Comparison of ENCODE assay signal across 8 cellular contexts in the genomic region with DNA sequence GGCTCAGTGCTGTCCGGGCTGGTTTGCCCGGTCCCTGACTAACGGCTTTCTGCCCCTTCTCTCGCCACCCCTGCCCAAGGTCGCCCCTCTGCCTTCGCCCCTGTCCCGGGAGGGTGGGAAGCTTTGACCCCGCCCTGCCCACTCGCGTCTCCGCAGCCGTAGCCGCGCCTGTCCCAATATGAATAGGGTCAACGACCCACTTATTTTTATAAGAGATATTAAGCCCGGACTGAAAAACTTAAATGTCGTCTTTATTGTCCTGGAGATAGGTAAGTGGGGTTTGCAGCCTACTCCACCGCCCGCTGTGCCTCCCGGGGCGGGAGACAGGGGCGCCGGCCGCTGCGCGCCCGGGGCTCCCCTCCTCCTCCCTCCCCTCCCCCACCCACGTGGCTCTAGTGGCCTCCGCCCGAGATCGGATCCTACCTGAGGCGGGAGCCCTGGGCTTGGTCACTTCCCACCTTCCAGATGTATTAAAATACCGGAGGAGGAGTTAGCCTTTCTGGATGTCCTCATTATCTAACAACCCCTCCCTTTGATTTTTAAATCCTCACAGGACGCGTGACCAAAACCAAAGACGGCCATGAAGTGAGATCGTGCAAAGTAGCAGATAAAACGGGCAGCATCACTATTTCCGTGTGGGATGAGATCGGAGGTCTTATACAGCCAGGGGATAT. TPM values are rescaled to one million over a fixed set of nuclear protein-coding genes. Genes with fewer than 3 reads are reported as not detected.
DNase-seq lines count a peak whose midpoint lies in the region; ATAC-seq and TF ChIP-seq lines count a peak whose summit lies in the region.

No MANE protein-coding gene starts in this region.

- no peak for DNase-seq in NT2/D1 (ENCODE audit: low read depth, low spot score)
- DNase-seq in activated T-cell treated with anti-CD3 and anti-CD28 coated beads, Interleukin-2, amount 50 U/mL, for 72 hours, result peak in 1 of 2 donors; percentile 60
- no peak for DNase-seq in fibroblast of the aortic adventitia (ENCODE audit: low read depth)
- DNase-seq in NCI-H2081 treated with DMSO at 0.1 percent for 48 hours (lab: John Stamatoyannopoulos, UW), result no peak

- H3K4me1 ChIP-seq in NT2/D1 (ENCODE audit: insufficient read depth, insufficient read length) (no peaks in the 10 kb centered on the region), neuron (ENCODE audit: insufficient read depth, low read length) (peaks cover 6% of the 10 kb centered on the region), thymus (ENCODE audit: control insufficient read depth, insufficient read depth, low read length) (peaks cover 18% of the 10 kb centered on the region)

- H3K27me3 ChIP-seq in NT2/D1 (ENCODE audit: insufficient read depth, insufficient read length) (no peaks in the 10 kb centered on the region), neuron (ENCODE audit: insufficient read depth, low read length) (peaks cover 2% of the 10 kb centered on the region), thymus (ENCODE audit: control insufficient read depth, insufficient read depth) (no peaks in the 10 kb centered on the region)

- 2% methylated on average over 40 of the region's 40 CpGs for WGBS in thymus

- peak overlapping the region; percentile 98 for H3K27ac Mint-ChIP-seq in activated T-cell treated with anti-CD3 and anti-CD28 coated beads, Interleukin-2, amount 50 U/mL, for 72 hours

- H3K9me3 ChIP-seq in NT2/D1 (ENCODE audit: insufficient read depth, low read length), result no peaks in the 10 kb centered on the region
- H3K9me3 ChIP-seq in neuron (ENCODE audit: low read length), result no peaks in the 10 kb centered on the region
- no peaks in the 10 kb centered on the region for H3K9me3 ChIP-seq in thymus (ENCODE audit: control insufficient read depth)

- H3K4me3 Mint-ChIP-seq in activated T-cell treated with anti-CD3 and anti-CD28 coated beads, Interleukin-2, amount 50 U/mL, for 72 hours, result peak overlapping the region; percentile 86 to 97

- peak overlapping the region; percentile 59 for H2AFZ ChIP-seq in neuron (ENCODE audit: low read depth, low read length)

- H3K36me3 Mint-ChIP-seq in activated T-cell treated with anti-CD3 and anti-CD28 coated beads, Interleukin-2, amount 50 U/mL, for 72 hours (ENCODE audit: insufficient read depth in 2 of 2), result peaks cover 15 to 32% of the 10 kb centered on the region in 2 donors

- no peaks in the 10 kb centered on the region for H3K27me3 Mint-ChIP-seq in activated T-cell treated with anti-CD3 and anti-CD28 coated beads, Interleukin-2, amount 50 U/mL, for 72 hours (ENCODE audit: low read depth)

- ATAC-seq in GM18502 (IDR thresholded peaks at IDR 0.05; ENCODE audit: poor library complexity, unreplicated experiment), result peak; percentile 11
- ATAC-seq in HG02678 (IDR thresholded peaks at IDR 0.05; ENCODE audit: unreplicated experiment), result peak; percentile 14
- peak; percentile 1 to 12 for ATAC-seq in activated T-cell treated with anti-CD3 and anti-CD28 coated beads, Interleukin-2, amount 50 U/mL, for 72 hours (replicated peaks in 1 of 2)

- no peak for TF ChIP-seq CTCF in fibroblast of the aortic adventitia (IDR thresholded peaks at IDR 0.05; ENCODE audit: insufficient read depth, low read length)

- H3K4me3 ChIP-seq in NT2/D1 (ENCODE audit: insufficient read length, low read depth) (peak overlapping the region; percentile 70), fibroblast of the aortic adventitia (ENCODE audit: low read depth, low read length) (peak overlapping the region; percentile 84), neuron (ENCODE audit: low read length) (peak overlapping the region; percentile 62), thymus (ENCODE audit: low read length) (peak overlapping the region; percentile 82)

- no peaks in the 10 kb centered on the region for H3K9me3 Mint-ChIP-seq in activated T-cell treated with anti-CD3 and anti-CD28 coated beads, Interleukin-2, amount 50 U/mL, for 72 hours

- H3K9ac ChIP-seq in NT2/D1 (ENCODE audit: insufficient read length, low read depth), result peak overlapping the region; percentile 87

- H3K4me1 Mint-ChIP-seq in activated T-cell treated with anti-CD3 and anti-CD28 coated beads, Interleukin-2, amount 50 U/mL, for 72 hours (ENCODE audit: low read depth), result peaks cover 72% of the 10 kb centered on the region

- H3K36me3 ChIP-seq in NT2/D1 (ENCODE audit: insufficient read depth, insufficient read length, low read length) (peaks cover 38% of the 10 kb centered on the region), neuron (ENCODE audit: insufficient read depth, low read length) (no peaks in the 10 kb centered on the region), thymus (ENCODE audit: control insufficient read depth, insufficient read depth) (peaks cover 3% of the 10 kb centered on the region)

- H3K27ac ChIP-seq in thymus (ENCODE audit: low read depth), result peak overlapping the region; percentile 95

RNA-seq across cellular contexts. Expression of a gene that starts 0.6 kb away (rescaled TPM):
- 10 to 100 TPM; 94.1 to 98.6 TPM for total RNA-seq in activated T-cell treated with anti-CD3 and anti-CD28 coated beads, Interleukin-2, amount 50 U/mL, for 72 hours
- total RNA-seq in fibroblast of the aortic adventitia (ENCODE audit: low replicate concordance), result 74.7 and 136 TPM in 2 replicates
- polyA plus RNA-seq in thymus, result 68.4 TPM
